ENCODE assay signal across 20 cellular contexts in genomic region chr10:71150811-71151210, GRCh38.
"Had no signal": no experiment of that assay in that cellular context is flagged by ENCODE, and none has a peak within 500 bp of the region (broad histone marks: within the 10 kb centered on the region; RNA-seq: fewer than 3 reads in every experiment).

No MANE protein-coding gene starts in this region.

- H3K27me3 ChIP-seq: esophagus muscularis mucosa, left lung, vagina had no signal

- FAIRE-seq: frontal cortex had no signal

- DNase-seq: activated B cell treated with CpG ODN at 0.5 μM for 24 hours; activated CD4-positive, alpha-beta memory T cell treated with anti-CD3 and anti-CD28 coated beads for 36 hours; activated CD4-positive, alpha-beta T cell treated with anti-CD3 and anti-CD28 coated beads for 36 hours; activated naive CD4-positive, alpha-beta T cell treated with anti-CD3 and anti-CD28 coated beads, Interleukin-2, amount 10 ng/mL, durations not matched to agents 7 days and 5 days; activated T-cell treated with anti-CD3 and anti-CD28 coated beads, Interleukin-2, amount 50 U/mL, for 48 hours; amygdala; cerebellar nuclear complex; kidney glomerular epithelial cell; left lung; natural killer cell; retina; sigmoid colon; stimulated activated CD4-positive, alpha-beta T cell treated with anti-CD3 and anti-CD28 coated beads, Interleukin-2, amount 100 ng/mL, for 48 hours; stimulated activated CD8-positive, alpha-beta memory T cell treated with anti-CD3 and anti-CD28 coated beads, Interleukin-4, amount 100 ng/mL, for 48 hours; stimulated activated naive B cell treated with anti-CD40 and anti-IgM and Interleukin-4, amounts not matched to agents 10 μg/mL and 1 μg/mL and 100 μg/mL, for 72 hours had no signal

- H3K4me3 ChIP-seq: coronary artery, esophagus muscularis mucosa, left lung, lung, sigmoid colon, vagina had no signal

- H3K36me3 ChIP-seq: esophagus muscularis mucosa, left lung, sigmoid colon, vagina had no signal
